23 cellular contexts compared by ENCODE assay signal in the genomic region with DNA sequence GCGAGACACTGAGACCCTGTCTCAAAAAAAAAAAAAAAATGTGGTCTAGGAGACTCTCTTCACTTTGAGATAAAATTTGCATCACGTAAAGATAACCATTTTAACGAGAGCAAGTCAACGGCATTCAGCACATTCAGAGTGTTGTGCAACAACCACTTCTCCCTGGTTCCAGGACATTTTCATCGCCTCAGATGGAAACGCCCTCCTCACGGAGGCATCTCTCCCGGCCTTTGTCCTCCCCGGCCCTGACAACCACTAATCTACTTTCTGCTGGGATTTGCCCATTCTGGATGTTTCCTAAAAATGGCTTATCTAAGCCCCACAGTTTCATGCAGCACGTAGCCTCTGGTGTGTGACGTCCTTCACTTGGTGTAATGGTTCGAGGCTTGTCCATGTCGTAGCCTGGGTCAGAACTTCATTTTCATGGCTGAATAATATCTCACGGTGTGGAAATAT. TPM values are rescaled to one million over a fixed set of nuclear protein-coding genes. Genes with fewer than 3 reads are reported as not detected.
DNase-seq lines count a peak whose midpoint lies in the region; ATAC-seq, FAIRE-seq and TF ChIP-seq lines count a peak whose summit lies in the region.
"Had no signal": no experiment of that assay in that cellular context is flagged by ENCODE, and none has a peak within 500 bp of the region (broad histone marks: within the 10 kb centered on the region; RNA-seq: fewer than 3 reads in every experiment).

No MANE protein-coding gene starts in this region.

- TF ChIP-seq CTCF in K562 (IDR thresholded peaks at IDR 0.05 in 2 of 3, conservative IDR thresholded peaks at IDR 0.05 in 1 of 3; ENCODE audit: insufficient read depth in 2 of 3, low read depth in 1 of 3, low read length in 3 of 3): no peak

- H3K14ac ChIP-seq in trophoblast cell (ENCODE audit: low read length): no peak overlapping the region

- H2AFZ ChIP-seq in K562 (ENCODE audit: low read depth, low read length) (peak overlapping the region; percentile 79), trophoblast cell (ENCODE audit: insufficient read depth, low read length, poor library complexity) (no peak overlapping the region)

- H3K4me2 ChIP-seq in K562 (ENCODE audit: insufficient read depth, low read length) (peak overlapping the region; percentile 74), trophoblast cell (ENCODE audit: low read length) (no peak overlapping the region)
- H3K4me2 ChIP-seq: A549 had no signal

- H3K4me1 ChIP-seq in K562 (replicated peaks in 1 of 2; ENCODE audit: control insufficient read depth in 2 of 2, insufficient read depth in 2 of 2, low read length in 2 of 2): peaks cover 46 to 53% of the 10 kb centered on the region in 2 experiments
- no peaks in the 10 kb centered on the region for H3K4me1 ChIP-seq in trophoblast cell (ENCODE audit: control insufficient read depth in 1 of 2, insufficient read depth in 2 of 2, low read length in 2 of 2)
- H3K4me1 ChIP-seq: A549 had no signal

- H3K4me3 ChIP-seq in K562 (no peak overlapping the region), trophoblast cell (ENCODE audit: low read depth, low read length) (no peak overlapping the region)
- H3K4me3 ChIP-seq: A549 had no signal

- no TSS peak for BruUV-seq in K562 (replicated peaks; lab: Mats Ljungman, UMichigan)

- H3K27ac ChIP-seq in K562 (ENCODE audit: extremely low read depth, low read depth, low read length) (peak overlapping the region; percentile 64), trophoblast cell (ENCODE audit: low read depth, low read length) (no peak overlapping the region)
- H3K27ac ChIP-seq: 22Rv1, A549, C4-2B, HL-60 had no signal

- no peaks in the 10 kb centered on the region for H3K79me2 ChIP-seq in K562 (ENCODE audit: control insufficient read depth, insufficient read depth, low read length)
- H3K79me2 ChIP-seq in trophoblast cell (ENCODE audit: control insufficient read depth, insufficient read depth, low read length, poor library complexity): no peaks in the 10 kb centered on the region

- no peak; a peak in 1 of 4 replicates for TF ChIP-seq RAD21 in K562 (CRISPR knock-in tag; conservative IDR thresholded peaks at IDR 0.05 in 1 of 2, IDR thresholded peaks at IDR 0.05 in 1 of 2)

- H3K9ac ChIP-seq in K562 (ENCODE audit: insufficient read depth in 1 of 2, low read depth in 2 of 2, low read length in 2 of 2) (peak overlapping the region in 1 of 2 experiments; percentile 42; a peak in 3 of 4 replicates), trophoblast cell (ENCODE audit: low read length) (no peak overlapping the region)

- WGBS in K562 (ENCODE audit: insufficient coverage, low coverage, missing lambda C conversion rate): 5% methylated on average over 13 of the region's 14 CpGs
- WGBS in trophoblast cell (ENCODE audit: extremely low coverage, insufficient coverage, insufficient read length): no CpG with 5 or more reads among the region's 14 CpGs

- H3K9me1 ChIP-seq in K562 (ENCODE audit: control insufficient read depth, insufficient read depth, low read length): no peaks in the 10 kb centered on the region

- H3K9me3 ChIP-seq in K562 (replicated peaks; ENCODE audit: control insufficient read depth, insufficient read depth, low read depth, low read length): no peaks in the 10 kb centered on the region
- no peaks in the 10 kb centered on the region for H3K9me3 ChIP-seq in trophoblast cell (ENCODE audit: insufficient read depth, low read depth, low read length)
- H3K9me3 ChIP-seq: A549, Caco-2 had no signal

- no peak overlapping the region for H2BK12ac ChIP-seq in trophoblast cell (ENCODE audit: low read length)

- no peaks in the 10 kb centered on the region for H3K9me3 Mint-ChIP-seq in activated naive CD4-positive, alpha-beta T cell treated with anti-CD3 and anti-CD28 coated beads, Interleukin-2, amount 50 U/mL, for 24 hours
- H3K9me3 Mint-ChIP-seq in activated naive CD4-positive, alpha-beta T cell treated with anti-CD3 and anti-CD28 coated beads, Interleukin-2, amount 50 U/mL, for 72 hours: no peaks in the 10 kb centered on the region
- H3K9me3 Mint-ChIP-seq: CD4-positive, alpha-beta T cell; H9; IgD-negative memory B cell had no signal

- in situ Hi-C loops in K562 (cut with MboI): no loop called here

- intact Hi-C loops in K562 (cut with micrococcal nuclease): no loop called here

- H4K12ac ChIP-seq in trophoblast cell (ENCODE audit: low read depth, low read length): no peak overlapping the region

- H4K8ac ChIP-seq in trophoblast cell (ENCODE audit: low read depth, low read length): no peak overlapping the region

- TF ChIP-seq POLR2A in K562 (conservative IDR thresholded peaks at IDR 0.05): no peak

- POLR2A ChIA-PET in K562 (lab: Yijun Ruan, JAX): no interaction called here

- H3K79me1 ChIP-seq in trophoblast cell (ENCODE audit: low read length): no peaks in the 10 kb centered on the region

- no peak for DNase-seq in activated naive CD4-positive, alpha-beta T cell treated with anti-CD3 and anti-CD28 coated beads, Interleukin-2, amount 50 U/mL, for 72 hours (ENCODE audit: low spot score in 2 of 2)
- DNase-seq in K562 (ENCODE audit: extremely low read depth in 1 of 4, low spot score in 3 of 4) (peak; percentile 44 to 87 (median 56)), trophoblast cell (peak; percentile 45 to 75), globus pallidus (ENCODE audit: low spot score) (no peak)
- DNase-seq: AML-193; Caco-2; CD4-positive, alpha-beta T cell; GOT3; H9 had no signal

- H3K27me3 ChIP-seq in K562 (ENCODE audit: control insufficient read depth in 2 of 2, insufficient read depth in 2 of 2, low read length in 2 of 2): no peaks in the 10 kb centered on the region
- no peaks in the 10 kb centered on the region for H3K27me3 ChIP-seq in trophoblast cell (ENCODE audit: insufficient read depth, low read length)

- FAIRE-seq in K562 (lab: Jason Lieb, UNC): peak; percentile 81
- FAIRE-seq: A549, D721Med, G401.6, GM12891, GM18507 had no signal

- no peaks in the 10 kb centered on the region for H3K36me3 ChIP-seq in K562 (ENCODE audit: control insufficient read depth, insufficient read depth, low read length)
- no peaks in the 10 kb centered on the region for H3K36me3 ChIP-seq in trophoblast cell (ENCODE audit: control insufficient read depth in 1 of 2, insufficient read depth in 2 of 2, low read length in 2 of 2)

- H3K4me1 Mint-ChIP-seq in activated naive CD4-positive, alpha-beta T cell treated with anti-CD3 and anti-CD28 coated beads, Interleukin-2, amount 50 U/mL, for 24 hours: no peaks in the 10 kb centered on the region
- H3K4me1 Mint-ChIP-seq: H9 had no signal

- H4K91ac ChIP-seq in trophoblast cell (ENCODE audit: low read depth, low read length): no peak overlapping the region

- H3K27ac Mint-ChIP-seq in activated naive CD4-positive, alpha-beta T cell treated with anti-CD3 and anti-CD28 coated beads, Interleukin-2, amount 50 U/mL, for 24 hours: peak overlapping the region; percentile 18
- H3K27ac Mint-ChIP-seq in activated naive CD4-positive, alpha-beta T cell treated with anti-CD3 and anti-CD28 coated beads, Interleukin-2, amount 50 U/mL, for 72 hours: no peak overlapping the region
- H3K27ac Mint-ChIP-seq: CD4-positive, alpha-beta T cell; H9; IgD-negative memory B cell had no signal

- no peak overlapping the region for H2BK5ac ChIP-seq in trophoblast cell (ENCODE audit: low read depth, low read length, poor library complexity)

- no peak overlapping the region for H3K18ac ChIP-seq in trophoblast cell (ENCODE audit: low read length)

- no peaks in the 10 kb centered on the region for H4K20me1 ChIP-seq in K562 (replicated peaks; ENCODE audit: control insufficient read depth, insufficient read depth, low read length)

- H3K27me3 Mint-ChIP-seq in activated naive CD4-positive, alpha-beta T cell treated with anti-CD3 and anti-CD28 coated beads, Interleukin-2, amount 50 U/mL, for 24 hours: peaks cover 7% of the 10 kb centered on the region

- no peak overlapping the region for H3K4me3 Mint-ChIP-seq in activated naive CD4-positive, alpha-beta T cell treated with anti-CD3 and anti-CD28 coated beads, Interleukin-2, amount 50 U/mL, for 24 hours
- H3K4me3 Mint-ChIP-seq: CD4-positive, alpha-beta T cell; H9 had no signal

- CTCF ChIA-PET in K562 (lab: Yijun Ruan, JAX; ENCODE audit: low intra/inter-chr PET ratio): no interaction called here

- peak; percentile 65 for TF ChIP-seq EP300 in K562 (IDR thresholded peaks at IDR 0.05; ENCODE audit: low read length)

- H3K23ac ChIP-seq in trophoblast cell (ENCODE audit: low read length): no peak overlapping the region

- ATAC-seq in activated naive CD4-positive, alpha-beta T cell treated with anti-CD3 and anti-CD28 coated beads, Interleukin-2, amount 50 U/mL, for 72 hours: no peak
- ATAC-seq in K562 (peak; percentile 19), GM19351 (IDR thresholded peaks at IDR 0.05; ENCODE audit: unreplicated experiment) (no peak), GM18498 (IDR thresholded peaks at IDR 0.05; ENCODE audit: unreplicated experiment) (no peak)
- ATAC-seq: A549 had no signal

- no peak overlapping the region for H3K4ac ChIP-seq in trophoblast cell (ENCODE audit: low read depth, low read length)

- no peak overlapping the region for H2BK120ac ChIP-seq in trophoblast cell (ENCODE audit: insufficient read depth, low read length, poor library complexity)

- no peaks in the 10 kb centered on the region for H3K36me3 Mint-ChIP-seq in activated naive CD4-positive, alpha-beta T cell treated with anti-CD3 and anti-CD28 coated beads, Interleukin-2, amount 50 U/mL, for 24 hours
- no peaks in the 10 kb centered on the region for H3K36me3 Mint-ChIP-seq in activated naive CD4-positive, alpha-beta T cell treated with anti-CD3 and anti-CD28 coated beads, Interleukin-2, amount 50 U/mL, for 72 hours
- H3K36me3 Mint-ChIP-seq: IgD-negative memory B cell had no signal

- H2AK5ac ChIP-seq in trophoblast cell (ENCODE audit: low read length): no peak overlapping the region

RNA-seq across cellular contexts. Expression of a gene that starts 6.4 kb away (rescaled TPM):
- total RNA-seq in activated naive CD4-positive, alpha-beta T cell treated with anti-CD3 and anti-CD28 coated beads, Interleukin-2, amount 50 U/mL, for 72 hours: 10 to 100 TPM; 27.4 to 51.3 TPM
- total RNA-seq in K562 (2011; cell fraction: chromatin; rRNA removed; ENCODE audit: low replicate concordance): 75.3 and 210 TPM in 2 replicates
- total RNA-seq in K562 (2011; cell fraction: nucleolus; rRNA removed): 101 and 104 TPM in 2 replicates
- 79.9 and 94.8 TPM in 2 replicates for total RNA-seq in K562 (2011; cell fraction: nucleoplasm; rRNA removed)
- 8.4 and 10.9 TPM in 2 replicates for total RNA-seq in K562 (2014; rRNA removed)
- 3.7 and 5.6 TPM in 2 replicates for total RNA-seq in K562 (2014; rRNA removed; fragmentation: Illumina TruSeq; extraction: Trizol)
- 4.4 and 7.9 TPM in 2 replicates for total RNA-seq in K562 (2015; rRNA removed; fragmentation: Illumina TruSeq; extraction: Trizol)
- 51.0 and 53.6 TPM in 2 replicates for total RNA-seq in K562 (2021)
- polyA plus RNA-seq in K562 (2011; rRNA removed): 9.7 and 26.3 TPM in 2 replicates
- polyA plus RNA-seq in K562 (2011; cell fraction: cytosol; rRNA removed): 14.6 and 15.5 TPM in 2 replicates
- polyA plus RNA-seq in K562 (2011; cell fraction: nucleus; rRNA removed): 49.9 and 59.5 TPM in 2 replicates
- 44.9 and 60.8 TPM in 2 replicates for polyA plus RNA-seq in K562 (2012)
- 38.9 and 54.1 TPM in 2 replicates for polyA plus RNA-seq in K562 (2014; fragmentation: Illumina TruSeq; extraction: Trizol)
- 1 to 10 TPM in 1 of 2 experiments, under 1 TPM in 1; 0.92 to 1.0 TPM for polyA plus RNA-seq in K562 (2014; fragmentation: Nextera tagmentation; extraction: Ambion mirVana)
- 18.8 and 19.1 TPM in 2 replicates for polyA plus RNA-seq in K562 (2014; rRNA removed)
- 13.2 and 14.2 TPM in 2 replicates for polyA minus RNA-seq in K562 (2011; rRNA and poly(A)+ RNA removed)
- polyA minus RNA-seq in K562 (2011; cell fraction: cytosol; rRNA and poly(A)+ RNA removed): 29.3 and 41.0 TPM in 2 replicates
- polyA minus RNA-seq in K562 (2011; cell fraction: nucleus; rRNA and poly(A)+ RNA removed): 20.2 and 31.7 TPM in 2 replicates
- 30.1 and 33.0 TPM in 2 replicates for polyA plus RNA-seq in trophoblast cell (2013)

RNA-seq across cellular contexts. Expression of a gene that starts 7.6 kb away (rescaled TPM):
- not detected for total RNA-seq in activated naive CD4-positive, alpha-beta T cell treated with anti-CD3 and anti-CD28 coated beads, Interleukin-2, amount 50 U/mL, for 72 hours
- total RNA-seq in K562 (2011; cell fraction: chromatin; rRNA removed; ENCODE audit: low replicate concordance): 24.8 and 31.8 TPM in 2 replicates
- 215 and 289 TPM in 2 replicates for total RNA-seq in K562 (2011; cell fraction: nucleolus; rRNA removed)
- total RNA-seq in K562 (2011; cell fraction: nucleoplasm; rRNA removed): 142 and 150 TPM in 2 replicates
- total RNA-seq in K562 (2014; rRNA removed) (207 and 227 TPM in 2 replicates), K562 (2014; rRNA removed; fragmentation: Illumina TruSeq; extraction: Trizol) (35.6 and 63.2 TPM in 2 replicates), K562 (2015; rRNA removed; fragmentation: Illumina TruSeq; extraction: Trizol) (53.5 and 58.0 TPM in 2 replicates), K562 (2021) (480 and 495 TPM in 2 replicates)
- polyA plus RNA-seq in K562 (2011; rRNA removed) (610 and 640 TPM in 2 replicates), K562 (2014; fragmentation: Illumina TruSeq; extraction: Trizol) (101 and 278 TPM in 2 replicates), K562 (2014; fragmentation: Nextera tagmentation; extraction: Ambion mirVana) (100 to 1,000 TPM in 1 of 2 experiments, 10 to 100 TPM in 1; 80.7 to 113 TPM), K562 (2014; rRNA removed) (365 and 410 TPM in 2 replicates)
- polyA plus RNA-seq in K562 (2011; cell fraction: cytosol; rRNA removed): 883 and 4,551 TPM in 2 replicates
- 162 and 437 TPM in 2 replicates for polyA plus RNA-seq in K562 (2011; cell fraction: nucleus; rRNA removed)
- polyA plus RNA-seq in K562 (2012): 135 and 513 TPM in 2 replicates
- polyA minus RNA-seq in K562 (2011; rRNA and poly(A)+ RNA removed): 45.2 and 140 TPM in 2 replicates
- polyA minus RNA-seq in K562 (2011; cell fraction: cytosol; rRNA and poly(A)+ RNA removed): 516 and 634 TPM in 2 replicates
- polyA minus RNA-seq in K562 (2011; cell fraction: nucleus; rRNA and poly(A)+ RNA removed): 180 and 270 TPM in 2 replicates
- polyA plus RNA-seq in trophoblast cell (2013): not detected in 2 replicates
- total RNA-seq: Caco-2; CD4-positive, alpha-beta T cell; H9; HT1080 had no signal
- polyA plus RNA-seq: A549, BJ, IgD-negative memory B cell had no signal

RNA-seq across cellular contexts. Expression of a gene that starts 21.0 kb away (rescaled TPM):
- total RNA-seq in activated naive CD4-positive, alpha-beta T cell treated with anti-CD3 and anti-CD28 coated beads, Interleukin-2, amount 50 U/mL, for 72 hours: not detected
- total RNA-seq in K562 (2011; cell fraction: chromatin; rRNA removed; ENCODE audit: low replicate concordance): not detected in 2 replicates
- total RNA-seq in K562 (2011; cell fraction: nucleolus; rRNA removed): not detected in 2 replicates
- not detected in 2 replicates for total RNA-seq in K562 (2011; cell fraction: nucleoplasm; rRNA removed)
- total RNA-seq in K562 (2014; rRNA removed): not detected in 2 replicates
- total RNA-seq in K562 (2014; rRNA removed; fragmentation: Illumina TruSeq; extraction: Trizol): not detected in 2 replicates
- not detected in 2 replicates for total RNA-seq in K562 (2015; rRNA removed; fragmentation: Illumina TruSeq; extraction: Trizol)
- total RNA-seq in K562 (2021): not detected in 2 replicates
- polyA plus RNA-seq in K562 (2011; rRNA removed): not detected in 2 replicates
- polyA plus RNA-seq in K562 (2011; cell fraction: cytosol; rRNA removed): 1.2 TPM in 1 of 2 replicates, not detected in the other
- not detected in 2 replicates for polyA plus RNA-seq in K562 (2011; cell fraction: nucleus; rRNA removed)
- not detected in 2 replicates for polyA plus RNA-seq in K562 (2012)
- not detected in 2 replicates for polyA plus RNA-seq in K562 (2014; fragmentation: Illumina TruSeq; extraction: Trizol)
- not detected for polyA plus RNA-seq in K562 (2014; fragmentation: Nextera tagmentation; extraction: Ambion mirVana)
- not detected in 2 replicates for polyA plus RNA-seq in K562 (2014; rRNA removed)
- polyA minus RNA-seq in K562 (2011; rRNA and poly(A)+ RNA removed): not detected in 2 replicates
- not detected in 2 replicates for polyA minus RNA-seq in K562 (2011; cell fraction: cytosol; rRNA and poly(A)+ RNA removed)
- not detected in 2 replicates for polyA minus RNA-seq in K562 (2011; cell fraction: nucleus; rRNA and poly(A)+ RNA removed)
- not detected in 2 replicates for polyA plus RNA-seq in trophoblast cell (2013)
- total RNA-seq: Caco-2; CD4-positive, alpha-beta T cell; H9; HT1080 had no signal
- polyA plus RNA-seq: A549, BJ, IgD-negative memory B cell had no signal

RNA-seq across cellular contexts. Expression of a gene that starts 27.9 kb away (rescaled TPM):
- total RNA-seq in activated naive CD4-positive, alpha-beta T cell treated with anti-CD3 and anti-CD28 coated beads, Interleukin-2, amount 50 U/mL, for 72 hours: not detected
- 30.8 and 82.0 TPM in 2 replicates for total RNA-seq in K562 (2011; cell fraction: chromatin; rRNA removed; ENCODE audit: low replicate concordance)
- total RNA-seq in K562 (2011; cell fraction: nucleolus; rRNA removed): 188 and 285 TPM in 2 replicates
- 162 and 198 TPM in 2 replicates for total RNA-seq in K562 (2011; cell fraction: nucleoplasm; rRNA removed)
- total RNA-seq in K562 (2014; rRNA removed): 286 and 525 TPM in 2 replicates
- total RNA-seq in K562 (2014; rRNA removed; fragmentation: Illumina TruSeq; extraction: Trizol): 21.9 and 40.4 TPM in 2 replicates
- 60.6 and 61.0 TPM in 2 replicates for total RNA-seq in K562 (2015; rRNA removed; fragmentation: Illumina TruSeq; extraction: Trizol)
- 443 and 467 TPM in 2 replicates for total RNA-seq in K562 (2021)
- 144 and 346 TPM in 2 replicates for polyA plus RNA-seq in K562 (2011; rRNA removed)
- polyA plus RNA-seq in K562 (2011; cell fraction: cytosol; rRNA removed): 625 and 2,736 TPM in 2 replicates
- polyA plus RNA-seq in K562 (2011; cell fraction: nucleus; rRNA removed): 266 and 710 TPM in 2 replicates
- 154 and 603 TPM in 2 replicates for polyA plus RNA-seq in K562 (2012)
- 106 and 709 TPM in 2 replicates for polyA plus RNA-seq in K562 (2014; fragmentation: Illumina TruSeq; extraction: Trizol)
- 100 to 1,000 TPM; 331 to 366 TPM for polyA plus RNA-seq in K562 (2014; fragmentation: Nextera tagmentation; extraction: Ambion mirVana)
- polyA plus RNA-seq in K562 (2014; rRNA removed): 670 and 853 TPM in 2 replicates
- polyA minus RNA-seq in K562 (2011; rRNA and poly(A)+ RNA removed): 110 and 197 TPM in 2 replicates
- polyA minus RNA-seq in K562 (2011; cell fraction: cytosol; rRNA and poly(A)+ RNA removed): 1,122 and 1,215 TPM in 2 replicates
- 117 and 158 TPM in 2 replicates for polyA minus RNA-seq in K562 (2011; cell fraction: nucleus; rRNA and poly(A)+ RNA removed)
- not detected in 2 replicates for polyA plus RNA-seq in trophoblast cell (2013)
- total RNA-seq: CD4-positive, alpha-beta T cell; H9; HT1080 had no signal

RNA-seq across cellular contexts. Expression of a gene that starts 31.7 kb away (rescaled TPM):
- total RNA-seq in activated naive CD4-positive, alpha-beta T cell treated with anti-CD3 and anti-CD28 coated beads, Interleukin-2, amount 50 U/mL, for 72 hours: not detected
- total RNA-seq in K562 (2011; cell fraction: chromatin; rRNA removed; ENCODE audit: low replicate concordance): 48.1 and 106 TPM in 2 replicates
- 358 and 373 TPM in 2 replicates for total RNA-seq in K562 (2011; cell fraction: nucleolus; rRNA removed)
- total RNA-seq in K562 (2011; cell fraction: nucleoplasm; rRNA removed): 287 and 376 TPM in 2 replicates
- total RNA-seq in K562 (2014; rRNA removed): 833 and 1,312 TPM in 2 replicates
- total RNA-seq in K562 (2014; rRNA removed; fragmentation: Illumina TruSeq; extraction: Trizol): 75.7 and 128 TPM in 2 replicates
- total RNA-seq in K562 (2015; rRNA removed; fragmentation: Illumina TruSeq; extraction: Trizol): 235 and 260 TPM in 2 replicates
- 2,388 and 2,454 TPM in 2 replicates for total RNA-seq in K562 (2021)
- 225 and 945 TPM in 2 replicates for polyA plus RNA-seq in K562 (2011; rRNA removed)
- polyA plus RNA-seq in K562 (2011; cell fraction: cytosol; rRNA removed): 1,412 and 5,030 TPM in 2 replicates
- polyA plus RNA-seq in K562 (2011; cell fraction: nucleus; rRNA removed): 376 and 755 TPM in 2 replicates
- 890 and 2,659 TPM in 2 replicates for polyA plus RNA-seq in K562 (2012)
- 380 and 1,790 TPM in 2 replicates for polyA plus RNA-seq in K562 (2014; fragmentation: Illumina TruSeq; extraction: Trizol)
- 100 to 1,000 TPM; 280 to 426 TPM for polyA plus RNA-seq in K562 (2014; fragmentation: Nextera tagmentation; extraction: Ambion mirVana)
- polyA plus RNA-seq in K562 (2014; rRNA removed): 1,187 and 1,422 TPM in 2 replicates
- polyA minus RNA-seq in K562 (2011; rRNA and poly(A)+ RNA removed): 234 and 324 TPM in 2 replicates
- 1,514 and 1,646 TPM in 2 replicates for polyA minus RNA-seq in K562 (2011; cell fraction: cytosol; rRNA and poly(A)+ RNA removed)
- 170 and 258 TPM in 2 replicates for polyA minus RNA-seq in K562 (2011; cell fraction: nucleus; rRNA and poly(A)+ RNA removed)
- 0.22 TPM in 1 of 2 replicates, not detected in the other for polyA plus RNA-seq in trophoblast cell (2013)
- total RNA-seq: CD4-positive, alpha-beta T cell; HT1080 had no signal
- polyA plus RNA-seq: BJ had no signal

Comparison
In these comparisons a context has a peak if more than half of its experiments do, and no peak if none do; other contexts are left out.
1. DNase-seq: peak in K562 (4 of 4) and trophoblast cell (2 of 2); none in activated naive CD4-positive, alpha-beta T cell treated with anti-CD3 and anti-CD28 coated beads, Interleukin-2, amount 50 U/mL, for 72 hours (0 of 2) and globus pallidus (single experiment).
2. RNA of a gene that starts 7.6 kb away (total RNA-seq): 24.8 to 495 TPM in K562; not detected in activated naive CD4-positive, alpha-beta T cell treated with anti-CD3 and anti-CD28 coated beads, Interleukin-2, amount 50 U/mL, for 72 hours; every median in the first group is over 10 times any median in the second.